ENCODE assay signal across 9 cellular contexts in genomic region chr19:18300930-18301717, GRCh38. TPM values are rescaled to one million over a fixed set of nuclear protein-coding genes. Genes with fewer than 3 reads are reported as not detected.
A peak's percentile ranks its signal among the peaks of the same experiment; 100 is the strongest.
DNase-seq lines count a peak whose midpoint lies in the region; ATAC-seq and TF ChIP-seq lines count a peak whose summit lies in the region.
"Had no signal": no experiment of that assay in that cellular context is flagged by ENCODE, and none has a peak within 500 bp of the region (broad histone marks: within the 10 kb centered on the region; RNA-seq: fewer than 3 reads in every experiment).

No MANE protein-coding gene starts in this region.

- CTCF ChIA-PET in Caco-2 (lab: Charles Lee), result no interaction called here
- CTCF ChIA-PET in T-cell (lab: Charles Lee), result no interaction called here

- H3K4me1 ChIP-seq in Caco-2 (peaks cover 27% of the 10 kb centered on the region), trophoblast cell (ENCODE audit: control insufficient read depth in 1 of 2, insufficient read depth in 2 of 2, low read length in 2 of 2) (peaks cover 23 to 25% of the 10 kb centered on the region in 2 experiments)

- BruUV-seq in Caco-2 (replicated peaks; lab: Mats Ljungman, UMichigan), result no TSS peak

- H4K91ac ChIP-seq in trophoblast cell (ENCODE audit: low read depth, low read length), result peak overlapping the region; percentile 92

- peaks cover 4% of the 10 kb centered on the region for H3K79me2 ChIP-seq in trophoblast cell (ENCODE audit: control insufficient read depth, insufficient read depth, low read length, poor library complexity)

- peak overlapping the region; percentile 66 for H2BK12ac ChIP-seq in trophoblast cell (ENCODE audit: low read length)

- H2AK5ac ChIP-seq in trophoblast cell (ENCODE audit: low read length), result peak overlapping the region; percentile 69

- H3K27ac Mint-ChIP-seq in Caco-2 (ENCODE audit: unreplicated experiment) (no peak overlapping the region), T-cell (peak overlapping the region; percentile 75 to 80)

- H3K9me3 ChIP-seq in Caco-2 (no peaks in the 10 kb centered on the region), trophoblast cell (ENCODE audit: insufficient read depth, low read depth, low read length) (peaks cover 2% of the 10 kb centered on the region)

- DNase-seq in Caco-2 (peak; percentile 45 to 65), T-cell (no peak), fibroblast of pulmonary artery (ENCODE audit: low read depth) (peak; percentile 55), trophoblast cell (peak; percentile 97), NCI-H187 (lab: John Stamatoyannopoulos, UW) (no peak), NCI-H2107 treated with DMSO at 0.1 percent for 48 hours (lab: John Stamatoyannopoulos, UW; ENCODE audit: unreplicated experiment) (no peak), DMS153 treated with DMSO at 0.1 percent for 48 hours (lab: John Stamatoyannopoulos, UW; ENCODE audit: unreplicated experiment) (no peak)
- DNase-seq: stimulated activated CD4-positive, alpha-beta T cell treated with anti-CD3 and anti-CD28 coated beads, Interleukin-2, amount 100 ng/mL, for 24 hours had no signal

- no peak for ATAC-seq in T-cell (replicated peaks in 1 of 4)
- no peak for ATAC-seq in activated CD4-positive, CD25-positive, alpha-beta regulatory T cell treated with anti-CD3 and anti-CD28 coated beads, Interleukin-2, amount 50 U/mL, for 24 hours

- H2BK5ac ChIP-seq in trophoblast cell (ENCODE audit: low read depth, low read length, poor library complexity), result peak overlapping the region; percentile 31

- H3K18ac ChIP-seq in trophoblast cell (ENCODE audit: low read length), result peak overlapping the region; percentile 25

- POLR2A ChIA-PET in Caco-2 (lab: Charles Lee), result interaction anchor here (1.6 kb wide), 1 partner anchor 20 kb away, joined by 6 read pairs; the partner anchor contains the start of gene JUND
- POLR2A ChIA-PET in T-cell (lab: Charles Lee), result interaction anchor here (0.6 to 1.0 kb wide), 2 partner anchors 19 to 24 kb away, joined by 3 read pairs; partner anchors contain the start of gene JUND (in 1 of the 2)

- no peak overlapping the region for H3K4me2 ChIP-seq in trophoblast cell (ENCODE audit: low read length)

- no peak overlapping the region for H3K23ac ChIP-seq in trophoblast cell (ENCODE audit: low read length)

- no CpG with 5 or more reads among the region's 18 CpGs for whole genome bisulfite sequencing in trophoblast cell (ENCODE audit: extremely low coverage, insufficient coverage, insufficient read length)

- H3K4me1 Mint-ChIP-seq in Caco-2 (ENCODE audit: low read depth, unreplicated experiment) (peaks cover 9% of the 10 kb centered on the region), T-cell (peaks cover 27 to 49% (median 37%) of the 10 kb centered on the region in 3 donors)

- no peak overlapping the region for H2AFZ ChIP-seq in trophoblast cell (ENCODE audit: insufficient read depth, low read length, poor library complexity)

- peak overlapping the region; percentile 78 for H4K8ac ChIP-seq in trophoblast cell (ENCODE audit: low read depth, low read length)

- H3K27me3 Mint-ChIP-seq in Caco-2 (ENCODE audit: insufficient read depth, unreplicated experiment) (no peaks in the 10 kb centered on the region), T-cell (no peaks in the 10 kb centered on the region)

- H3K9ac ChIP-seq in trophoblast cell (ENCODE audit: low read length), result no peak overlapping the region

- no peak overlapping the region for H3K4me3 ChIP-seq in Caco-2 (ENCODE audit: low read depth, low read length)
- no peak overlapping the region for H3K4me3 ChIP-seq in fibroblast of pulmonary artery (replicated peaks; ENCODE audit: low read depth, low read length)
- no peak overlapping the region for H3K4me3 ChIP-seq in trophoblast cell (ENCODE audit: low read depth, low read length)

- H3K36me3 ChIP-seq in Caco-2 (ENCODE audit: control insufficient read depth, insufficient read depth, low read length), result no peaks in the 10 kb centered on the region
- H3K36me3 ChIP-seq in trophoblast cell (ENCODE audit: control insufficient read depth in 1 of 2, insufficient read depth in 2 of 2, low read length in 2 of 2), result peaks cover 4% of the 10 kb centered on the region in 2 experiments

- peak overlapping the region; percentile 36 for H3K27ac ChIP-seq in trophoblast cell (ENCODE audit: low read depth, low read length)

- intact Hi-C loops in Caco-2 (cut with micrococcal nuclease; ENCODE audit: unreplicated experiment), result no loop called here

- peak overlapping the region; percentile 36 for H3K14ac ChIP-seq in trophoblast cell (ENCODE audit: low read length)

- no peak overlapping the region for H3K4me3 Mint-ChIP-seq in Caco-2 (ENCODE audit: unreplicated experiment)
- H3K4me3 Mint-ChIP-seq in T-cell, result peak overlapping the region in 1 of 3 donors; percentile 16

- H3K4ac ChIP-seq in trophoblast cell (ENCODE audit: low read depth, low read length), result peak overlapping the region; percentile 70

- peaks cover 32% of the 10 kb centered on the region for H3K79me1 ChIP-seq in trophoblast cell (ENCODE audit: low read length)

- H3K36me3 Mint-ChIP-seq in Caco-2 (ENCODE audit: insufficient read depth, unreplicated experiment) (peaks cover 11% of the 10 kb centered on the region), T-cell (no peaks in the 10 kb centered on the region)

- peak overlapping the region; percentile 89 for H2BK120ac ChIP-seq in trophoblast cell (ENCODE audit: insufficient read depth, low read length, poor library complexity)

- no peak overlapping the region for H4K12ac ChIP-seq in trophoblast cell (ENCODE audit: low read depth, low read length)

- H3K9me3 Mint-ChIP-seq in Caco-2 (ENCODE audit: unreplicated experiment) (no peaks in the 10 kb centered on the region), T-cell (no peaks in the 10 kb centered on the region)

- TF ChIP-seq CTCF in Caco-2 (IDR thresholded peaks at IDR 0.05; ENCODE audit: insufficient read depth in 1 of 2, low read depth in 1 of 2, low read length in 1 of 2, severe bottlenecking in 1 of 2, unreplicated experiment in 1 of 2) (no peak), fibroblast of pulmonary artery (IDR thresholded peaks at IDR 0.05; ENCODE audit: low read length, missing control alignments) (no peak)

- no peaks in the 10 kb centered on the region for H3K27me3 ChIP-seq in Caco-2 (replicated peaks; ENCODE audit: control insufficient read depth, insufficient read depth, low read length)
- no peaks in the 10 kb centered on the region for H3K27me3 ChIP-seq in trophoblast cell (ENCODE audit: insufficient read depth, low read length)

RNA-seq across cellular contexts. Expression of gene JUND, which starts 19.7 kb away (rescaled TPM):
- total RNA-seq in Caco-2 (2022) (75.5 and 78.8 TPM in 2 replicates), T-cell (1,000 to 10,000 TPM in 1 of 5 donors, 100 to 1,000 TPM in 4; 247 to 1,161 (median 272) TPM)
- polyA plus RNA-seq in trophoblast cell (2013), result 224 and 256 TPM in 2 replicates

RNA-seq across cellular contexts. Expression of gene LSM4, which starts 21.8 kb away (rescaled TPM):
- total RNA-seq in Caco-2 (2022) (184 and 186 TPM in 2 replicates), T-cell (10 to 100 TPM; 58.5 to 82.7 (median 69.1) TPM)
- polyA plus RNA-seq in trophoblast cell (2013), result 216 and 223 TPM in 2 replicates

RNA-seq across cellular contexts. Expression of gene IQCN, which starts 26.9 kb away (rescaled TPM):
- 1.5 and 2.1 TPM in 2 replicates for total RNA-seq in Caco-2 (2022)
- 10 to 100 TPM in 2 of 5 donors, 1 to 10 TPM in 3; 4.1 to 42.8 (median 6.3) TPM for total RNA-seq in T-cell
- 1.7 and 1.8 TPM in 2 replicates for polyA plus RNA-seq in trophoblast cell (2013)

RNA-seq across cellular contexts. Expression of gene PGPEP1, which starts 39.3 kb away (rescaled TPM):
- 25.6 and 26.0 TPM in 2 replicates for total RNA-seq in Caco-2 (2022)
- total RNA-seq in T-cell, result 10 to 100 TPM; 35.7 to 52.6 (median 45.1) TPM
- polyA plus RNA-seq in trophoblast cell (2013), result 46.5 and 56.5 TPM in 2 replicates

Comparison
In these comparisons a context has a peak if more than half of its experiments do, and no peak if none do; other contexts are left out.
1. DNase-seq: peak in Caco-2 (2 of 2), fibroblast of pulmonary artery (single experiment) and trophoblast cell (2 of 2); none in T-cell (0 of 34), NCI-H187 (0 of 2), NCI-H2107 treated with DMSO at 0.1 percent for 48 hours (single experiment) and DMS153 treated with DMSO at 0.1 percent for 48 hours (single experiment).